Comparison of ENCODE assay signal across 8 cellular contexts in genomic region chr1:198156111-198156744, GRCh38. TPM values are rescaled to one million over a fixed set of nuclear protein-coding genes. Genes with fewer than 3 reads are reported as not detected.
DNase-seq lines count a peak whose midpoint lies in the region; ATAC-seq and TF ChIP-seq lines count a peak whose summit lies in the region.

No MANE protein-coding gene starts in this region.

- H3K9me2 ChIP-seq in GM23338 (ENCODE audit: insufficient read depth), result no peaks in the 10 kb centered on the region

- peak overlapping the region; percentile 79 for H3K4me2 ChIP-seq in GM23338

- H3K4me3 ChIP-seq in GM23338, result peak overlapping the region; percentile 84
- H3K4me3 ChIP-seq in SK-N-MC, result peak overlapping the region; percentile 93
- peak overlapping the region; percentile 89 to 97 for H3K4me3 ChIP-seq in aorta (ENCODE audit: low read length in 2 of 2)

- WGBS in aorta, 2 donors, result 1 to 2% methylated on average over 13 of the region's 13 CpGs

- H3K9me3 ChIP-seq in SK-N-MC (ENCODE audit: low read depth, low read length) (no peaks in the 10 kb centered on the region), aorta (ENCODE audit: control insufficient read depth, low read length) (no peaks in the 10 kb centered on the region)

- H3K27me3 Mint-ChIP-seq in GM23338 (ENCODE audit: insufficient read depth, low read depth, poor library complexity), result peaks cover 1% of the 10 kb centered on the region

- H3K27me3 ChIP-seq in GM23338 (ENCODE audit: insufficient read depth) (no peaks in the 10 kb centered on the region), aorta (ENCODE audit: control insufficient read depth in 1 of 2, insufficient read depth in 2 of 2, low read length in 1 of 2) (no peaks in the 10 kb centered on the region)

- H2AFZ ChIP-seq in GM23338, result peak overlapping the region; percentile 95

- intact Hi-C loops in head of caudate nucleus (cut with DNase I) (no loop called here), posterior vena cava (cut with DNase I) (no loop called here), aorta (cut with DNase I) (loop anchor here in 1 of 2 donors (5.0 to 10.0 kb wide), 2 partner anchors 39 to 109 kb away; no protein-coding TSS in a partner anchor)

- no peaks in the 10 kb centered on the region for H3K36me3 Mint-ChIP-seq in GM23338 (ENCODE audit: low read depth)
- peaks cover 17 to 21% of the 10 kb centered on the region in 2 donors for H3K36me3 Mint-ChIP-seq in activated naive CD4-positive, alpha-beta T cell treated with anti-CD3 and anti-CD28 coated beads, Interleukin-2, amount 50 U/mL, for 72 hours

- H3K27ac ChIP-seq in GM23338 (ENCODE audit: low read depth) (peak overlapping the region; percentile 92), SK-N-MC (peak overlapping the region; percentile 32; the same call in 1 of the 2 replicates), aorta (ENCODE audit: low read depth in 1 of 2, low read length in 2 of 2) (peak overlapping the region; percentile 81 to 89)

- H3K4me1 ChIP-seq in GM23338 (ENCODE audit: insufficient read depth), result peaks cover 22% of the 10 kb centered on the region
- H3K4me1 ChIP-seq in aorta (ENCODE audit: control insufficient read depth in 1 of 2, insufficient read depth in 2 of 2, low read length in 2 of 2), result peaks cover 0 to 2% of the 10 kb centered on the region in 2 donors

- H3K79me2 ChIP-seq in GM23338 (replicated peaks; ENCODE audit: insufficient read depth), result peaks cover 26% of the 10 kb centered on the region

- peak; percentile 76 to 88 for TF ChIP-seq CTCF in GM23338 (conservative IDR thresholded peaks at IDR 0.05; ENCODE audit: low read depth in 2 of 2)

- peak; percentile 11 for ATAC-seq in GM23338
- ATAC-seq in activated naive CD4-positive, alpha-beta T cell treated with anti-CD3 and anti-CD28 coated beads, Interleukin-2, amount 50 U/mL, for 72 hours, result peak; percentile 13 to 18
- peak; percentile 53 for ATAC-seq in aorta (ENCODE audit: low FRiP score)

- peak overlapping the region; percentile 65 for H3K9ac ChIP-seq in SK-N-MC (ENCODE audit: insufficient read length)

- peak overlapping the region; percentile 87 for H3K4me3 Mint-ChIP-seq in GM23338

- H3K9me3 Mint-ChIP-seq in GM23338, result no peaks in the 10 kb centered on the region; the same call in 2 of the 3 replicates
- no peaks in the 10 kb centered on the region for H3K9me3 Mint-ChIP-seq in activated naive CD4-positive, alpha-beta T cell treated with anti-CD3 and anti-CD28 coated beads, Interleukin-2, amount 50 U/mL, for 72 hours

- peak overlapping the region; percentile 91 for H3K27ac Mint-ChIP-seq in GM23338
- peak overlapping the region; percentile 81 to 96 for H3K27ac Mint-ChIP-seq in activated naive CD4-positive, alpha-beta T cell treated with anti-CD3 and anti-CD28 coated beads, Interleukin-2, amount 50 U/mL, for 72 hours

- no peaks in the 10 kb centered on the region for H4K20me1 ChIP-seq in GM23338 (replicated peaks; ENCODE audit: insufficient read depth)

- no peaks in the 10 kb centered on the region for H3F3A ChIP-seq in GM23338 (replicated peaks; ENCODE audit: low read depth)

- peaks cover 24% of the 10 kb centered on the region for H3K4me1 Mint-ChIP-seq in GM23338

- DNase-seq in EH (ENCODE audit: low read depth) (peak; percentile 83), GM23338 (ENCODE audit: low spot score) (peak; percentile 84), LoVo (ENCODE audit: low spot score) (peak; percentile 76), SK-N-MC (ENCODE audit: low read depth, low spot score) (no peak), head of caudate nucleus (peak in 38 of 42 donors; percentile 3 to 74 (median 55)), posterior vena cava (ENCODE audit: low spot score) (peak; percentile 83), aorta (peak; percentile 69 to 80)
- peak; percentile 68 to 69 for DNase-seq in activated naive CD4-positive, alpha-beta T cell treated with anti-CD3 and anti-CD28 coated beads, Interleukin-2, amount 50 U/mL, for 72 hours (ENCODE audit: low spot score in 2 of 2)

- H3K36me3 ChIP-seq in GM23338 (ENCODE audit: insufficient read depth) (no peaks in the 10 kb centered on the region), SK-N-MC (ENCODE audit: insufficient read depth, low read length) (no peaks in the 10 kb centered on the region), aorta (ENCODE audit: control insufficient read depth in 1 of 2, insufficient read depth in 2 of 2, low read length in 1 of 2) (no peaks in the 10 kb centered on the region)

TF ChIP-seq in GM23338, 12 proteins besides CTCF, POLR2A, EP300 and RAD21 (continues in another document):
- TF ChIP-seq NANOG (IDR thresholded peaks at IDR 0.05; ENCODE audit: borderline replicate concordance) (no peak), REST (IDR thresholded peaks at IDR 0.05; ENCODE audit: unreplicated experiment) (no peak), ZNF114 (CRISPR knock-in tag; IDR thresholded peaks at IDR 0.05) (no peak), POLR2AphosphoS5 (IDR thresholded peaks at IDR 0.05; ENCODE audit: low read depth) (no peak)
- TF ChIP-seq, protein P1, sequence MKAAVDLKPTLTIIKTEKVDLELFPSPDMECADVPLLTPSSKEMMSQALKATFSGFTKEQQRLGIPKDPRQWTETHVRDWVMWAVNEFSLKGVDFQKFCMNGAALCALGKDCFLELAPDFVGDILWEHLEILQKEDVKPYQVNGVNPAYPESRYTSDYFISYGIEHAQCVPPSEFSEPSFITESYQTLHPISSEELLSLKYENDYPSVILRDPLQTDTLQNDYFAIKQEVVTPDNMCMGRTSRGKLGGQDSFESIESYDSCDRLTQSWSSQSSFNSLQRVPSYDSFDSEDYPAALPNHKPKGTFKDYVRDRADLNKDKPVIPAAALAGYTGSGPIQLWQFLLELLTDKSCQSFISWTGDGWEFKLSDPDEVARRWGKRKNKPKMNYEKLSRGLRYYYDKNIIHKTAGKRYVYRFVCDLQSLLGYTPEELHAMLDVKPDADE (IDR thresholded peaks at IDR 0.05), result no peak

RNA-seq across cellular contexts. Expression of gene NEK7, which starts 0.6 kb away (rescaled TPM):
- total RNA-seq in GM23338 (2014; rRNA removed; shearing (Covaris generic)), result 15.3 and 18.6 TPM in 2 replicates
- 3.2 and 4.8 TPM in 2 replicates for polyA plus RNA-seq in GM23338 (2016; fragmentation: Nextera tagmentation; extraction: Ambion mirVana)
- 10 to 100 TPM; 45.5 to 60.1 TPM for total RNA-seq in activated naive CD4-positive, alpha-beta T cell treated with anti-CD3 and anti-CD28 coated beads, Interleukin-2, amount 50 U/mL, for 72 hours
- 100 to 1,000 TPM; 117 to 165 TPM for total RNA-seq in posterior vena cava
- total RNA-seq in aorta, result 100 to 1,000 TPM; 106 to 107 TPM
- 100 to 1,000 TPM in 1 of 2 donors, 10 to 100 TPM in 1; 60.1 to 164 TPM for polyA plus RNA-seq in aorta

Comparison
In these comparisons a context has a peak if more than half of its experiments do, and no peak if none do; other contexts are left out.
1. H3K27ac ChIP-seq: peak in every context shown above with its lines; median percentile 92 in GM23338; 85 in aorta; 32 in SK-N-MC.